ENCODE assay signal across 31 cellular contexts in genomic region chr4:24203896-24204295, GRCh38.
"Had no signal": no experiment of that assay in that cellular context is flagged by ENCODE, and none has a peak within 500 bp of the region (broad histone marks: within the 10 kb centered on the region; RNA-seq: fewer than 3 reads in every experiment).

No MANE protein-coding gene starts in this region.

- H3K4me2 ChIP-seq: PC-9 had no signal

- H2AFZ ChIP-seq: PC-9 had no signal

- H3K27ac ChIP-seq: body of pancreas, breast epithelium, colonic mucosa, PC-9, RWPE1, VCaP had no signal

- FAIRE-seq: astrocyte, K562, RCC 7860 had no signal

- H3K27me3 ChIP-seq: breast epithelium, colonic mucosa had no signal

- H3K4me1 ChIP-seq: body of pancreas, breast epithelium, colonic mucosa had no signal

- H3K9me3 ChIP-seq: body of pancreas, breast epithelium, colonic mucosa had no signal

- H3K36me3 ChIP-seq: breast epithelium, colonic mucosa had no signal

- H3K4me3 ChIP-seq: body of pancreas, breast epithelium, colonic mucosa, K562, PC-9 had no signal

- DNase-seq: activated B cell treated with CpG ODN at 0.5 μM for 24 hours; activated CD4-positive, alpha-beta T cell treated with anti-CD3 and anti-CD28 coated beads for 4 hours; activated CD4-positive, alpha-beta T cell treated with anti-CD3 and anti-CD28 coated beads, Interleukin-2, amount 50 U/mL, for 1 hour; activated CD4-positive, CD25-positive, alpha-beta regulatory T cell treated with anti-CD3 and anti-CD28 coated beads, Interleukin-2, amount 50 U/mL, for 72 hours; activated CD8-positive, alpha-beta T cell treated with anti-CD3 and anti-CD28 coated beads for 36 hours; activated gamma-delta T cell; activated naive CD4-positive, alpha-beta T cell treated with Interleukin-2 at 50 U/mL for 16 hours; activated naive CD8-positive, alpha-beta T cell treated with anti-CD3 and anti-CD28 coated beads, Interleukin-2, amount 10 ng/mL, durations not matched to agents 7 days and 5 days; activated T-cell treated with anti-CD3 and anti-CD28 coated beads, Interleukin-2, amount 50 U/mL, for 24 hours; body of pancreas; cerebellar nuclear complex; colonic mucosa; Karpas-422; NCI-H1092 treated with DMSO at 0.1 percent for 48 hours; NCI-H1417; NCI-H146; NCI-H187; NCI-H2029 treated with DMSO at 0.1 percent for 48 hours; NCI-H2107; NCI-H2171; NCI-H510A; NCI-H526; NCI-H748 treated with DMSO at 0.1 percent for 48 hours; PC-9; T1000 had no signal
